In genomic region chr16:56665286-56665802, GRCh38 we compare ENCODE assay signal across 8 cellular contexts. TPM values are rescaled to one million over a fixed set of nuclear protein-coding genes. Genes with fewer than 3 reads are reported as not detected.
"Had no signal": no experiment of that assay in that cellular context is flagged by ENCODE, and none has a peak within 500 bp of the region (broad histone marks: within the 10 kb centered on the region; RNA-seq: fewer than 3 reads in every experiment).

No MANE protein-coding gene starts in this region.

RNA-seq across cellular contexts. Expression of gene MT1G, which starts 2.5 kb away (rescaled TPM):
- total RNA-seq: MCF 10A, NCI-H460, OCI-LY7, Right ventricle myocardium inferior, SJCRH30, SK-MEL-5 had no signal

RNA-seq across cellular contexts. Expression of gene MT1H, which starts 4.3 kb away (rescaled TPM):
- total RNA-seq: LHCN-M2, MCF 10A, NCI-H460, OCI-LY7, Right ventricle myocardium inferior, SJCRH30, SK-MEL-5 had no signal

RNA-seq across cellular contexts. Expression of gene MT1F, which starts 7.6 kb away (rescaled TPM):
- total RNA-seq: LHCN-M2, SJCRH30, SK-MEL-5 had no signal

RNA-seq across cellular contexts. Expression of gene MT1B, which starts 13.7 kb away (rescaled TPM):
- total RNA-seq: LHCN-M2, MCF 10A, NCI-H460, OCI-LY7, Right ventricle myocardium inferior, SJCRH30, SK-MEL-5, T-cell had no signal
